8 cellular contexts compared by ENCODE assay signal in the genomic region with DNA sequence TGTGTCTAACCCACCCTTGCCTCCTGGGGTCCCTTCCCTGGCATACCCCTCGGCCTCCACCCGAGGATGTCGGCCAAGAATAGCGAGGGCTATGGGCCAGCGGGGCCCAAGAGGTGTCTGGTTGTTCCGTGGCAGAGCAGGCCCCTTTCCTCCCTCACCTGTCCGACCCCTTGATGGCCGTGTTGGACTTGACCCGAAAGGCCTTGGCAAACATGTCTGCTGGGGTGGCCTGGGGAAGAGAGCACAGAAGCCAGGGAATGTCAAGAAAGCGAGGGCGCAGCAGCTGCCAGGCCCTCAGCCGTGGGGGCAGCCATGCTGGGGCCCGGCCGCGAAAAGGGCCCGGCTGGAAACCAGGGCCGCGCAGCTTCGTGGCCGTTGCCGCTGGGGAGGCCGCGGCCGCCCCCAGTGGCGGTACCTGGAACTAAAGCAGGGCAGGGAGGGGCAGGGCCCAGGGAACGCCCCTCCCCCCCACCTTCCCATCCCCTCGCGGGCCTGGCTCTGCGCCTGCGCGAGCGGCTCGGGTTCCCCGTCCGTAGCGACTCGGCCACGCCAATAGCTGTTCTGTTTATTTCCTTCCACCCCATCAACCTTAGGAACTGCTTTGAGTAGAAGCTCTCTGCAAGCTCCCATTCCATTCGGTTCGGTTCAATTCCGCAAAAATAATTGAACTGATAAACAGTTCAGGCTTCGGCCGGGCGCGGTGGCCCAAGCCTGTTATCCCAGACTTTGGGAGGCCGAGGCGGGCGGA. TPM values are rescaled to one million over a fixed set of nuclear protein-coding genes. Genes with fewer than 3 reads are reported as not detected.
DNase-seq lines count a peak whose midpoint lies in the region; ATAC-seq, FAIRE-seq and TF ChIP-seq lines count a peak whose summit lies in the region.

A gene with protein sequence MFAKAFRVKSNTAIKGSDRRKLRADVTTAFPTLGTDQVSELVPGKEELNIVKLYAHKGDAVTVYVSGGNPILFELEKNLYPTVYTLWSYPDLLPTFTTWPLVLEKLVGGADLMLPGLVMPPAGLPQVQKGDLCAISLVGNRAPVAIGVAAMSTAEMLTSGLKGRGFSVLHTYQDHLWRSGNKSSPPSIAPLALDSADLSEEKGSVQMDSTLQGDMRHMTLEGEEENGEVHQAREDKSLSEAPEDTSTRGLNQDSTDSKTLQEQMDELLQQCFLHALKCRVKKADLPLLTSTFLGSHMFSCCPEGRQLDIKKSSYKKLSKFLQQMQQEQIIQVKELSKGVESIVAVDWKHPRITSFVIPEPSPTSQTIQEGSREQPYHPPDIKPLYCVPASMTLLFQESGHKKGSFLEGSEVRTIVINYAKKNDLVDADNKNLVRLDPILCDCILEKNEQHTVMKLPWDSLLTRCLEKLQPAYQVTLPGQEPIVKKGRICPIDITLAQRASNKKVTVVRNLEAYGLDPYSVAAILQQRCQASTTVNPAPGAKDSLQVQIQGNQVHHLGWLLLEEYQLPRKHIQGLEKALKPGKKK (minus strand): TSS at position 337 of the 748 bp plus-strand sequence. CDS start 123 bp downstream, at position 214.

- POLR2A ChIA-PET in activated CD4-positive, alpha-beta T cell treated with anti-CD3 and anti-CD28 coated beads for 36 hours (lab: Charles Lee), result interaction anchor here (0.6 to 1.5 kb wide), 4 partner anchors 24 to 122 kb away, joined by 3 to 7 read pairs (median 4); no protein-coding TSS in a partner anchor

- H3K4me3 ChIP-seq in BE2C (ENCODE audit: low read depth, low read length), result peak within 1 kb of the TSS; percentile 93

- peak within 1 kb of the TSS; percentile 92 for H3K4me3 Mint-ChIP-seq in activated CD4-positive, alpha-beta T cell treated with anti-CD3 and anti-CD28 coated beads for 36 hours
- peak within 1 kb of the TSS; percentile 93 for H3K4me3 Mint-ChIP-seq in chondrocyte (ENCODE audit: unreplicated experiment)

- H3K27ac Mint-ChIP-seq in activated CD4-positive, alpha-beta T cell treated with anti-CD3 and anti-CD28 coated beads for 36 hours, result peak within 1 kb of the TSS; percentile 94
- peak within 1 kb of the TSS; percentile 99 for H3K27ac Mint-ChIP-seq in chondrocyte (ENCODE audit: unreplicated experiment)

- H3K27me3 Mint-ChIP-seq in activated CD4-positive, alpha-beta T cell treated with anti-CD3 and anti-CD28 coated beads for 36 hours, result no peaks in the 10 kb centered on the region
- H3K27me3 Mint-ChIP-seq in chondrocyte (ENCODE audit: low read depth), result peaks cover 6% of the 10 kb centered on the region

- peak; percentile 82 for ATAC-seq in HG03442 (IDR thresholded peaks at IDR 0.05; ENCODE audit: unreplicated experiment)
- peak; percentile 87 for ATAC-seq in activated CD4-positive, alpha-beta T cell treated with anti-CD3 and anti-CD28 coated beads for 36 hours

- H3K4me1 ChIP-seq in BE2C, result no peaks in the 10 kb centered on the region

- peaks cover 36% of the 10 kb centered on the region for H3K36me3 Mint-ChIP-seq in activated CD4-positive, alpha-beta T cell treated with anti-CD3 and anti-CD28 coated beads for 36 hours (ENCODE audit: low read depth)
- peaks cover 5% of the 10 kb centered on the region for H3K36me3 Mint-ChIP-seq in chondrocyte (ENCODE audit: low read depth)

- CTCF ChIA-PET in activated CD4-positive, alpha-beta T cell treated with anti-CD3 and anti-CD28 coated beads for 36 hours (lab: Charles Lee), result interaction anchor here (0.6 to 5.9 kb wide), 22 partner anchors 9 to 676 kb away, joined by 3 to 60 read pairs (median 6); a partner anchor contains a TSS

- H3K9me3 ChIP-seq in BE2C, result no peaks in the 10 kb centered on the region

- intact Hi-C loops in activated CD4-positive, alpha-beta T cell treated with anti-CD3 and anti-CD28 coated beads for 36 hours (cut with DNase I, micrococcal nuclease), result loop anchor here (1.0 kb wide), 7 partner anchors 22 to 105 kb away; a partner anchor contains a TSS

- H3K27me3 ChIP-seq in BE2C, result no peaks in the 10 kb centered on the region

- H3K4me1 Mint-ChIP-seq in activated CD4-positive, alpha-beta T cell treated with anti-CD3 and anti-CD28 coated beads for 36 hours, result peaks cover 40% of the 10 kb centered on the region
- H3K4me1 Mint-ChIP-seq in chondrocyte (ENCODE audit: low read depth), result peaks cover 14% of the 10 kb centered on the region

- DNase-seq in BE2C (peak; percentile 96), GM19239 (ENCODE audit: insufficient read length, low spot score) (peak; percentile 96), NCI-H524 treated with DMSO at 0.1 percent for 48 hours (lab: John Stamatoyannopoulos, UW) (peak; percentile 55), chondrocyte (ENCODE audit: low spot score) (peak; percentile 95), kidney tubule cell (ENCODE audit: low spot score) (peak; percentile 93)
- peak; percentile 98 for DNase-seq in activated CD4-positive, alpha-beta T cell treated with anti-CD3 and anti-CD28 coated beads for 36 hours
- DNase-seq in stimulated activated CD4-positive, alpha-beta T cell treated with anti-CD3 and anti-CD28 coated beads, Interleukin-1b, Interleukin-23, amount 100 ng/mL, for 1 hour (ENCODE audit: low read depth in 2 of 2), result peak; percentile 87 to 93

- peaks cover 8% of the 10 kb centered on the region; the same call in 1 of the 2 replicates for H3K36me3 ChIP-seq in BE2C

- peak; percentile 86 for FAIRE-seq in GM19239 (lab: Jason Lieb, UNC)

- no peaks in the 10 kb centered on the region for H3K9me3 Mint-ChIP-seq in activated CD4-positive, alpha-beta T cell treated with anti-CD3 and anti-CD28 coated beads for 36 hours (ENCODE audit: low read depth)
- H3K9me3 Mint-ChIP-seq in chondrocyte (ENCODE audit: low read depth), result no peaks in the 10 kb centered on the region

- TF ChIP-seq CTCF in BE2C (IDR thresholded peaks at IDR 0.05; ENCODE audit: low read depth, low read length) (peak; percentile 86), chondrocyte (IDR thresholded peaks at IDR 0.05) (peak; percentile 91)

RNA-seq across cellular contexts. Expression of the gene that starts here (rescaled TPM):
- polyA plus RNA-seq in BE2C (2012; ENCODE audit: insufficient read depth, insufficient read length, low read depth), result 24.4 TPM
- 100 to 1,000 TPM in 1 of 2 experiments, 10 to 100 TPM in 1; 91.2 to 100 TPM for total RNA-seq in activated CD4-positive, alpha-beta T cell treated with anti-CD3 and anti-CD28 coated beads for 36 hours
- 33.9 to 50.5 TPM (median 34.7 TPM) in 3 replicates for total RNA-seq in chondrocyte

Comparison
In these comparisons a context has a peak if more than half of its experiments do, and no peak if none do; other contexts are left out.
1. Peak in every context shown above with its lines: DNase-seq, ATAC-seq and H3K4me3 ChIP-seq.